19 cellular contexts compared by ENCODE assay signal in the genomic region with DNA sequence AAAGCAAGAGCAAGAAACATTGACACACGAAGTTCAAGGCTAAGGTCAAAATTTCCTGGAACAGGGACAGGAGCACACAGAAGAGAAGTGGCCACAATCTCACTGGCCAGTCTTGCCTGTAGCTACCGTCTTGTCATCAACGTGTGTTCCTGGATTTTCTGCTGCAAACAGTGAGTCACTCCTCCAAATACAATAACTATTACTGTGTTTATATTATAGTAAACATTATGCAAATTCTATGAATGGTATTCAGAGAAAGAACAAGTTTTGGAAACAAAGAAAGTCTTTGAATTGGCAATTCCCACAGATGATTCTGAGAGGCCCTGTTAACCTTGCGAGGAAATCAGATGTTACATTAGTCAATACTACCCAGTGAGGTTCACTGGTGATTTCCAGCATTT.
A peak's percentile ranks its signal among the peaks of the same experiment; 100 is the strongest.
DNase-seq lines count a peak whose midpoint lies in the region; ATAC-seq, FAIRE-seq and TF ChIP-seq lines count a peak whose summit lies in the region.
"Had no signal": no experiment of that assay in that cellular context is flagged by ENCODE, and none has a peak within 500 bp of the region (broad histone marks: within the 10 kb centered on the region; RNA-seq: fewer than 3 reads in every experiment).

No MANE protein-coding gene starts in this region.

- no peaks in the 10 kb centered on the region for H3K36me3 ChIP-seq in IMR-90 (ENCODE audit: control insufficient read depth, insufficient read depth, low read length)
- H3K36me3 ChIP-seq in fibroblast of lung (ENCODE audit: control insufficient read depth, insufficient read depth, low read length): no peaks in the 10 kb centered on the region
- no peaks in the 10 kb centered on the region for H3K36me3 ChIP-seq in OCI-LY7 (ENCODE audit: insufficient read depth, low read length)
- H3K36me3 ChIP-seq: cardiac muscle cell, neutrophil, tibial artery had no signal

- H3K79me1 ChIP-seq in IMR-90 (ENCODE audit: low read depth in 1 of 2, low read length in 2 of 2): no peaks in the 10 kb centered on the region

- H2BK20ac ChIP-seq in IMR-90 (ENCODE audit: low read depth, low read length): no peak overlapping the region

- TF ChIP-seq CTCF in IMR-90 (conservative IDR thresholded peaks at IDR 0.05; ENCODE audit: low read depth, low read length) (no peak), fibroblast of lung (conservative IDR thresholded peaks at IDR 0.05 in 1 of 2, IDR thresholded peaks at IDR 0.05 in 1 of 2; ENCODE audit: low read depth in 1 of 2, low read length in 2 of 2) (no peak), OCI-LY7 (conservative IDR thresholded peaks at IDR 0.05; ENCODE audit: low read length) (no peak)

- ATAC-seq in IMR-90 (ENCODE audit: low read depth): peak; percentile 84
- ATAC-seq in activated T-helper 17 cell treated with anti-CD3 and anti-CD28 coated beads, Interleukin-2, amount 50 U/mL, for 72 hours (replicated peaks): peak; percentile 49

- no peak overlapping the region for H2BK5ac ChIP-seq in IMR-90 (ENCODE audit: low read depth, low read length, poor library complexity, severe bottlenecking)

- POLR2A ChIA-PET in IMR-90 (lab: Charles Lee; ENCODE audit: unreplicated experiment) (no interaction called here), OCI-LY7 (lab: Charles Lee) (no interaction called here)

- CTCF ChIA-PET in IMR-90 (lab: Yijun Ruan, JAX): no interaction called here
- CTCF ChIA-PET in OCI-LY7 (lab: Charles Lee; ENCODE audit: unreplicated experiment): no interaction called here

- TF ChIP-seq POLR2A in IMR-90 (IDR thresholded peaks at IDR 0.05; ENCODE audit: low read depth, low read length) (no peak), GM12891 (IDR thresholded peaks at IDR 0.05; ENCODE audit: low read depth, low read length) (no peak)

- H3K27ac ChIP-seq in IMR-90 (ENCODE audit: insufficient read depth, low read length) (no peak overlapping the region), fibroblast of lung (ENCODE audit: insufficient read depth, low read length) (no peak overlapping the region), OCI-LY7 (ENCODE audit: low read depth, low read length, poor library complexity, severe bottlenecking) (no peak overlapping the region)
- H3K27ac ChIP-seq: C4-2B, cardiac muscle cell, neutrophil, tibial artery had no signal

- H3K14ac ChIP-seq in IMR-90 (replicated peaks; ENCODE audit: low read depth, low read length): no peak overlapping the region

- no peak overlapping the region for H3K4me2 ChIP-seq in IMR-90 (ENCODE audit: low read depth, low read length)
- no peak overlapping the region for H3K4me2 ChIP-seq in fibroblast of lung (ENCODE audit: extremely low read depth, insufficient read depth, low read length)
- H3K4me2 ChIP-seq in OCI-LY7 (ENCODE audit: low read length): no peak overlapping the region

- H3K27ac Mint-ChIP-seq in activated T-helper 17 cell treated with anti-CD3 and anti-CD28 coated beads, Interleukin-2, amount 50 U/mL, for 72 hours: no peak overlapping the region
- H3K27ac Mint-ChIP-seq: activated naive CD4-positive, alpha-beta T cell treated with anti-CD3 and anti-CD28 coated beads, Interleukin-2, amount 50 U/mL, for 72 hours; mesothelial cell of epicardium had no signal

- no peaks in the 10 kb centered on the region for H3K4me1 Mint-ChIP-seq in activated T-helper 17 cell treated with anti-CD3 and anti-CD28 coated beads, Interleukin-2, amount 50 U/mL, for 72 hours

- H3K27me3 Mint-ChIP-seq in activated T-helper 17 cell treated with anti-CD3 and anti-CD28 coated beads, Interleukin-2, amount 50 U/mL, for 72 hours: peaks cover 23% of the 10 kb centered on the region

- dilution Hi-C loops in IMR-90 (cut with HindIII; ENCODE audit: low sequenced_read_pairs, unreplicated experiment): no loop called here

- peak; percentile 68 for DNase-seq in IMR-90
- DNase-seq in fibroblast of lung (ENCODE audit: low read depth in 2 of 2): peak; percentile 54 to 67
- peak; percentile 81 for DNase-seq in pulmonary artery endothelial cell (ENCODE audit: low read depth, low spot score)
- DNase-seq in HUDEP-2 (lab: John Stamatoyannopoulos, UW; ENCODE audit: unreplicated experiment in 76 of 76): no peak
- no peak for DNase-seq in GM12891 (ENCODE audit: insufficient read length, low spot score)
- DNase-seq in OCI-LY7 (ENCODE audit: low spot score): no peak
- DNase-seq: effector CD8-positive, alpha-beta T cell; glutamatergic neuron; NCI-H82; stimulated activated CD4-positive, alpha-beta T cell treated with anti-CD3 and anti-CD28 coated beads, Interleukin-4, amount 100 ng/mL, for 24 hours; tibial artery had no signal

- no peak overlapping the region for H2BK15ac ChIP-seq in IMR-90 (ENCODE audit: low read depth, low read length)

- H3K79me2 ChIP-seq in fibroblast of lung (ENCODE audit: control insufficient read depth, insufficient read depth, low read length): no peaks in the 10 kb centered on the region
- no peaks in the 10 kb centered on the region for H3K79me2 ChIP-seq in OCI-LY7 (ENCODE audit: insufficient read depth, low read depth, low read length)

- no peak overlapping the region for H3K4me3 ChIP-seq in IMR-90 (ENCODE audit: insufficient read depth, low read depth, low read length)
- H3K4me3 ChIP-seq in fibroblast of lung (replicated peaks in 1 of 4; ENCODE audit: control extremely low read depth in 1 of 4, insufficient read depth in 1 of 4, low read depth in 3 of 4, low read length in 4 of 4): no peak overlapping the region
- no peak overlapping the region for H3K4me3 ChIP-seq in OCI-LY7 (ENCODE audit: low read depth, low read length, poor library complexity, severe bottlenecking)
- H3K4me3 ChIP-seq: cardiac muscle cell, tibial artery had no signal

- H3K4me3 Mint-ChIP-seq in activated T-helper 17 cell treated with anti-CD3 and anti-CD28 coated beads, Interleukin-2, amount 50 U/mL, for 72 hours: no peak overlapping the region
- H3K4me3 Mint-ChIP-seq: mesothelial cell of epicardium had no signal

- H3K23ac ChIP-seq in IMR-90 (ENCODE audit: low read depth, low read length): no peak overlapping the region

- peaks cover 15% of the 10 kb centered on the region for H3K27me3 ChIP-seq in IMR-90 (ENCODE audit: control insufficient read depth, insufficient read depth, low read length)
- H3K27me3 ChIP-seq in fibroblast of lung (ENCODE audit: control insufficient read depth, insufficient read depth, low read length): no peaks in the 10 kb centered on the region
- H3K27me3 ChIP-seq: cardiac muscle cell, neutrophil, tibial artery had no signal

- H4K5ac ChIP-seq in IMR-90 (ENCODE audit: low read depth, low read length): no peak overlapping the region

- BruUV-seq in IMR-90 (replicated peaks; lab: Mats Ljungman, UMichigan) (no TSS peak), OCI-LY7 (replicated peaks; lab: Mats Ljungman, UMichigan) (no TSS peak)

- in situ Hi-C loops in IMR-90 (cut with MboI; ENCODE audit: low sequenced_read_pairs): no loop called here

- peaks cover 2% of the 10 kb centered on the region; the same call in 1 of the 2 replicates for H3K4me1 ChIP-seq in IMR-90 (ENCODE audit: control insufficient read depth, insufficient read depth, low read length)
- H3K4me1 ChIP-seq in fibroblast of lung (ENCODE audit: control insufficient read depth, extremely low read depth, insufficient read depth, low read length): no peaks in the 10 kb centered on the region
- peaks cover 6% of the 10 kb centered on the region for H3K4me1 ChIP-seq in OCI-LY7 (ENCODE audit: insufficient read depth, low read length, poor library complexity, severe bottlenecking)
- H3K4me1 ChIP-seq: tibial artery had no signal

- no peak overlapping the region for H3K18ac ChIP-seq in IMR-90 (ENCODE audit: low read depth, low read length)

- H2AK9ac ChIP-seq in IMR-90 (replicated peaks; ENCODE audit: low read depth, low read length, poor library complexity): no peak overlapping the region

- no peak for TF ChIP-seq RAD21 in IMR-90 (IDR thresholded peaks at IDR 0.05; ENCODE audit: low read length)

- intact Hi-C loops in IMR-90 (cut with micrococcal nuclease): no loop called here
- intact Hi-C loops in OCI-LY7 (cut with micrococcal nuclease; ENCODE audit: unreplicated experiment): no loop called here

- no peak overlapping the region for H4K91ac ChIP-seq in IMR-90 (ENCODE audit: insufficient read depth, low read depth, low read length)

- no peaks in the 10 kb centered on the region for H3K9me2 ChIP-seq in OCI-LY7 (ENCODE audit: insufficient read depth, low read length)

- H4K8ac ChIP-seq in IMR-90 (ENCODE audit: low read depth in 2 of 2, low read length in 2 of 2): no peak overlapping the region

- FAIRE-seq in GM12891 (lab: Jason Lieb, UNC): no peak
- FAIRE-seq: H1, islet of Langerhans had no signal

- no peak overlapping the region for H3K56ac ChIP-seq in IMR-90 (ENCODE audit: extremely low read depth, insufficient read depth, low read length)

- H2AK5ac ChIP-seq in IMR-90 (ENCODE audit: low read depth, low read length): no peak overlapping the region

- H3K9me3 ChIP-seq in IMR-90 (ENCODE audit: control insufficient read depth, insufficient read depth, low read length) (no peaks in the 10 kb centered on the region), fibroblast of lung (ENCODE audit: control insufficient read depth, insufficient read depth, low read depth, low read length) (no peaks in the 10 kb centered on the region), OCI-LY7 (ENCODE audit: low read length) (peaks cover 16% of the 10 kb centered on the region; the same call in 1 of the 2 replicates)
- H3K9me3 ChIP-seq: neutrophil, tibial artery had no signal

- H4K20me1 ChIP-seq in IMR-90 (ENCODE audit: insufficient read depth, low read length) (no peaks in the 10 kb centered on the region), fibroblast of lung (ENCODE audit: control insufficient read depth, extremely low read depth, insufficient read depth, low read length) (no peaks in the 10 kb centered on the region), OCI-LY7 (ENCODE audit: insufficient read depth, low read length) (no peaks in the 10 kb centered on the region)

- H3K9ac ChIP-seq in IMR-90 (ENCODE audit: low read depth, low read length): no peak overlapping the region
- no peak overlapping the region for H3K9ac ChIP-seq in fibroblast of lung (ENCODE audit: insufficient read depth, low read length)

- no peak overlapping the region for H3K4ac ChIP-seq in IMR-90 (ENCODE audit: low read depth, low read length)

- H2AFZ ChIP-seq in IMR-90 (replicated peaks; ENCODE audit: low read length, poor library complexity): no peak overlapping the region
- H2AFZ ChIP-seq in fibroblast of lung (ENCODE audit: low read length): no peak overlapping the region
- no peak overlapping the region for H2AFZ ChIP-seq in OCI-LY7 (ENCODE audit: low read length)

- 71% methylated on average over 2 of the region's 4 CpGs; no CpG with 5 or more reads in 1 of the 2 experiments for WGBS in IMR-90 (ENCODE audit: extremely low coverage in 2 of 2, insufficient read length in 1 of 2), 2 experiments

- no peak overlapping the region for H2BK120ac ChIP-seq in IMR-90 (ENCODE audit: low read depth, low read length)

- H3K36me3 Mint-ChIP-seq in activated T-helper 17 cell treated with anti-CD3 and anti-CD28 coated beads, Interleukin-2, amount 50 U/mL, for 72 hours (ENCODE audit: low read depth): no peaks in the 10 kb centered on the region
- H3K36me3 Mint-ChIP-seq: mesothelial cell of epicardium had no signal

- no peaks in the 10 kb centered on the region for H3K9me3 Mint-ChIP-seq in activated T-helper 17 cell treated with anti-CD3 and anti-CD28 coated beads, Interleukin-2, amount 50 U/mL, for 72 hours

- no peaks in the 10 kb centered on the region for H3K9me1 ChIP-seq in IMR-90 (ENCODE audit: insufficient read depth, low read length)

Comparison
In these comparisons a context has a peak if more than half of its experiments do, and no peak if none do; other contexts are left out.
1. DNase-seq: peak in IMR-90 (single experiment), fibroblast of lung (2 of 2) and pulmonary artery endothelial cell (single experiment); none in HUDEP-2 (0 of 76), GM12891 (single experiment) and OCI-LY7 (single experiment).